9 cellular contexts compared by ENCODE assay signal in genomic region chr15:90407871-90408317, GRCh38. TPM values are rescaled to one million over a fixed set of nuclear protein-coding genes. Genes with fewer than 3 reads are reported as not detected.
DNase-seq lines count a peak whose midpoint lies in the region; ATAC-seq, FAIRE-seq and TF ChIP-seq lines count a peak whose summit lies in the region.
"Had no signal": no experiment of that assay in that cellular context is flagged by ENCODE, and none has a peak within 500 bp of the region (broad histone marks: within the 10 kb centered on the region; RNA-seq: fewer than 3 reads in every experiment).

No MANE protein-coding gene starts in this region.

- H3K4me2 ChIP-seq in endothelial cell of umbilical vein (ENCODE audit: insufficient read depth, low read length): peak overlapping the region; percentile 48

- 24 to 40% (median 30%) methylated on average over 2 of the region's 2 CpGs for WGBS in small intestine, 3 donors

- no peak overlapping the region for H2AFZ ChIP-seq in endothelial cell of umbilical vein (ENCODE audit: low read depth, low read length)

- peaks cover 14% of the 10 kb centered on the region for H4K20me1 ChIP-seq in endothelial cell of umbilical vein (replicated peaks; ENCODE audit: control insufficient read depth, extremely low read depth, insufficient read depth, low read length)

- DNase-seq in NCI-H226 (peak; percentile 75), endothelial cell of umbilical vein (ENCODE audit: low read depth, low spot score) (peak; percentile 90), small intestine (peak; percentile 56), glomerular visceral epithelial cell (ENCODE audit: extremely low spot score) (no peak), NCI-H510A (lab: John Stamatoyannopoulos, UW) (no peak), inferior parietal cortex (ENCODE audit: extremely low spot score) (no peak)

- CTCF ChIA-PET in endothelial cell of umbilical vein (lab: Charles Lee): interaction anchor here (0.7 to 2.1 kb wide), 8 partner anchors 12 to 88 kb away, joined by 3 to 7 read pairs (median 4); partner anchors contain the start of gene IQGAP1

- FAIRE-seq in endothelial cell of umbilical vein (lab: Jason Lieb, UNC) (peak; percentile 63), small intestine (lab: Jason Lieb, UNC) (no peak)
- FAIRE-seq: bronchial epithelial cell had no signal

- H3K4me1 ChIP-seq in endothelial cell of umbilical vein (ENCODE audit: control insufficient read depth, extremely low read depth, insufficient read depth, low read length) (peaks cover 56% of the 10 kb centered on the region), small intestine (ENCODE audit: control insufficient read depth in 2 of 2, insufficient read depth in 1 of 2, low read depth in 1 of 2, low read length in 1 of 2) (peaks cover 0 to 22% of the 10 kb centered on the region in 2 donors)

- POLR2A ChIA-PET in endothelial cell of umbilical vein (lab: Charles Lee): interaction anchor here (1.2 to 1.5 kb wide), 2 partner anchors 13 to 20 kb away, joined by 5 read pairs; partner anchors contain the start of gene IQGAP1

- ATAC-seq in GM18520 (IDR thresholded peaks at IDR 0.05; ENCODE audit: unreplicated experiment) (peak; percentile 59), GM19324 (IDR thresholded peaks at IDR 0.05; ENCODE audit: low FRiP score, unreplicated experiment) (no peak)

- H3K4me3 ChIP-seq in endothelial cell of umbilical vein (replicated peaks in 1 of 3; ENCODE audit: insufficient read depth in 1 of 3, low read depth in 1 of 3, low read length in 3 of 3) (no peak overlapping the region), small intestine (ENCODE audit: low read depth in 1 of 2, low read length in 2 of 2) (no peak overlapping the region)

- no peaks in the 10 kb centered on the region for H3K36me3 ChIP-seq in endothelial cell of umbilical vein (ENCODE audit: control insufficient read depth in 2 of 2, extremely low read depth in 1 of 2, insufficient read depth in 2 of 2, low read length in 2 of 2)
- no peaks in the 10 kb centered on the region for H3K36me3 ChIP-seq in small intestine (ENCODE audit: control insufficient read depth in 2 of 2, insufficient read depth in 2 of 2, low read length in 2 of 2)

- H3K27ac ChIP-seq in endothelial cell of umbilical vein (ENCODE audit: insufficient read depth, low read depth, low read length) (peak overlapping the region; percentile 71), small intestine (ENCODE audit: low read depth in 1 of 2, low read length in 1 of 2) (peak overlapping the region; percentile 20 to 32)

- intact Hi-C loops in endothelial cell of umbilical vein (cut with micrococcal nuclease): no loop called here

- no peak for TF ChIP-seq CTCF in endothelial cell of umbilical vein (IDR thresholded peaks at IDR 0.05; ENCODE audit: extremely low read depth in 1 of 2, insufficient read depth in 1 of 2, low read depth in 1 of 2, low read length in 2 of 2)

- dilution Hi-C loops in endothelial cell of umbilical vein (cut with MboI; ENCODE audit: extremely low pct_ligation_motif_present, low sequenced_read_pairs): no loop called here

- peaks cover 86% of the 10 kb centered on the region for H3K79me2 ChIP-seq in endothelial cell of umbilical vein (ENCODE audit: control insufficient read depth, insufficient read depth, low read length)

- H3K27me3 ChIP-seq in endothelial cell of umbilical vein (ENCODE audit: control insufficient read depth in 2 of 2, insufficient read depth in 2 of 2, low read length in 2 of 2) (no peaks in the 10 kb centered on the region), small intestine (ENCODE audit: control insufficient read depth in 2 of 2, insufficient read depth in 2 of 2, low read length in 2 of 2) (no peaks in the 10 kb centered on the region)

- peak overlapping the region; percentile 6 for H3K9ac ChIP-seq in endothelial cell of umbilical vein (replicated peaks; ENCODE audit: extremely low read depth, insufficient read depth, low read length)

- H3K9me1 ChIP-seq in endothelial cell of umbilical vein (replicated peaks; ENCODE audit: control insufficient read depth, extremely low read depth, insufficient read depth, low read length): no peaks in the 10 kb centered on the region

- H3K9me3 ChIP-seq in endothelial cell of umbilical vein (replicated peaks; ENCODE audit: control insufficient read depth, insufficient read depth, low read length): no peaks in the 10 kb centered on the region
- no peaks in the 10 kb centered on the region for H3K9me3 ChIP-seq in small intestine (ENCODE audit: control insufficient read depth, low read depth)

- TF ChIP-seq POLR2A in endothelial cell of umbilical vein (IDR thresholded peaks at IDR 0.05; ENCODE audit: low read depth, low read length): no peak

- TSS peak; percentile 34 for BruUV-seq in endothelial cell of umbilical vein (replicated peaks; lab: Mats Ljungman, UMichigan)

TF ChIP-seq in endothelial cell of umbilical vein, 7 proteins besides CTCF, POLR2A, EP300 and RAD21:
- peak; percentile 31 for TF ChIP-seq JUN (IDR thresholded peaks at IDR 0.05; ENCODE audit: borderline replicate concordance, insufficient read depth, insufficient read length, low read depth)
- no peak for TF ChIP-seq POLR2AphosphoS5 (IDR thresholded peaks at IDR 0.05; ENCODE audit: insufficient read depth, low read depth, low read length)
- TF ChIP-seq EZH2 (IDR thresholded peaks at IDR 0.05; ENCODE audit: borderline replicate concordance, low read depth, low read length, severe bottlenecking): no peak
TF ChIP-seq in endothelial cell of umbilical vein: peak in this region for 1.

RNA-seq across cellular contexts. Expression of gene IQGAP1, which starts 19.9 kb away (rescaled TPM):
- total RNA-seq in endothelial cell of umbilical vein: 244 and 258 TPM in 2 replicates
- polyA plus RNA-seq in endothelial cell of umbilical vein (82.2 and 84.7 TPM in 2 replicates), small intestine (10 to 100 TPM; 54.3 to 77.9 (median 61.7) TPM)
- polyA plus RNA-seq in endothelial cell of umbilical vein (2011; cell fraction: cytosol; rRNA removed): 46.4 and 51.9 TPM in 2 replicates
- polyA plus RNA-seq in endothelial cell of umbilical vein (2011; cell fraction: nucleus; rRNA removed): 749 and 898 TPM in 2 replicates
- polyA plus RNA-seq in endothelial cell of umbilical vein (2012): 151 and 223 TPM in 2 replicates
- 369 and 373 TPM in 2 replicates for polyA minus RNA-seq in endothelial cell of umbilical vein
- polyA minus RNA-seq in endothelial cell of umbilical vein (2011; cell fraction: cytosol; rRNA and poly(A)+ RNA removed): 99.6 TPM
- 1,208 and 1,408 TPM in 2 replicates for polyA minus RNA-seq in endothelial cell of umbilical vein (2011; cell fraction: nucleus; rRNA and poly(A)+ RNA removed)

RNA-seq across cellular contexts. Expression of gene ZNF774, which starts 55.8 kb away (rescaled TPM):
- total RNA-seq in endothelial cell of umbilical vein: 2.6 and 3.9 TPM in 2 replicates
- polyA plus RNA-seq in endothelial cell of umbilical vein (0.89 and 0.98 TPM in 2 replicates), small intestine (1 to 10 TPM in 2 of 3 donors, under 1 TPM in 1; 0.89 to 2.1 (median 1.4) TPM)
- polyA plus RNA-seq in endothelial cell of umbilical vein (2011; cell fraction: cytosol; rRNA removed): 0.81 and 1.1 TPM in 2 replicates
- 1.4 and 1.5 TPM in 2 replicates for polyA plus RNA-seq in endothelial cell of umbilical vein (2011; cell fraction: nucleus; rRNA removed)
- polyA plus RNA-seq in endothelial cell of umbilical vein (2012): 1.0 and 1.6 TPM in 2 replicates
- polyA minus RNA-seq in endothelial cell of umbilical vein: 0.51 and 1.8 TPM in 2 replicates
- polyA minus RNA-seq in endothelial cell of umbilical vein (2011; cell fraction: cytosol; rRNA and poly(A)+ RNA removed): 1.7 TPM
- 0.96 and 1.3 TPM in 2 replicates for polyA minus RNA-seq in endothelial cell of umbilical vein (2011; cell fraction: nucleus; rRNA and poly(A)+ RNA removed)

Comparison
In these comparisons a context has a peak if more than half of its experiments do, and no peak if none do; other contexts are left out.
1. DNase-seq: peak in NCI-H226 (single experiment), endothelial cell of umbilical vein (single experiment) and small intestine (single experiment); none in glomerular visceral epithelial cell (single experiment), NCI-H510A (single experiment) and inferior parietal cortex (single experiment).